Comparison of ENCODE assay signal across 13 cellular contexts in the genomic region with DNA sequence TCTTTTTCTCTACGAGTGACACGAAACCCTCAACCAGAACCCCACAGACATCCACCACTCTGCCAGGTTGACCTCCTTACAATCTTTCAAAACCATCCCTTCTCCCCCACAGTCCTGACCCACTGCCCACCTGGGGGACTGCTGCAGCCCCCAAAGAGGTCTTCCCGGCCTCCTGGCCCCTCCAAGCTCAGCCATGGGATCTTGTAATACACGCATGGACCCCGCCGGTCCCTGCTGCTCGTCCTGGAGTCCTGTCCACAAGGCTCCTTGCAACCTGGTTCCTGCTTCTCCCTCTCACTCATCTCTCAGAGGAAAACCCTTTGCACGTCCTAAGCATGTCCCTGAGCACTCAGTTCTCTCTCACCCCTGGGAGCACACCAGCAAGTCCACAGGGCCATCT.
"Had no signal": no experiment of that assay in that cellular context is flagged by ENCODE, and none has a peak within 500 bp of the region (broad histone marks: within the 10 kb centered on the region; RNA-seq: fewer than 3 reads in every experiment).

No MANE protein-coding gene starts in this region.

- H3K4me3 Mint-ChIP-seq: activated CD4-positive, alpha-beta T cell treated with anti-CD3 and anti-CD28 coated beads for 36 hours; activated CD8-positive, alpha-beta T cell treated with anti-CD3 and anti-CD28 coated beads for 36 hours; neural progenitor cell; stimulated activated memory B cell treated with anti-CD40 and anti-IgM and Interleukin-4, amounts not matched to agents 10 μg/mL and 1 μg/mL and 100 μg/mL, for 72 hours had no signal

- ATAC-seq: activated CD4-positive, alpha-beta T cell treated with anti-CD3 and anti-CD28 coated beads for 36 hours; activated CD8-positive, alpha-beta T cell treated with anti-CD3 and anti-CD28 coated beads for 36 hours; gastroesophageal sphincter; stimulated activated memory B cell treated with anti-CD40 and anti-IgM and Interleukin-4, amounts not matched to agents 10 μg/mL and 1 μg/mL and 100 μg/mL, for 72 hours had no signal

- H3K9me3 Mint-ChIP-seq: activated CD8-positive, alpha-beta T cell treated with anti-CD3 and anti-CD28 coated beads for 36 hours; neural progenitor cell; stimulated activated memory B cell treated with anti-CD40 and anti-IgM and Interleukin-4, amounts not matched to agents 10 μg/mL and 1 μg/mL and 100 μg/mL, for 72 hours had no signal

- H3K4me3 ChIP-seq: gastroesophageal sphincter, neural progenitor cell, pancreas, thyroid gland had no signal

- H3K9me3 ChIP-seq: gastroesophageal sphincter, pancreas, thyroid gland had no signal

- H2AFZ ChIP-seq: neural progenitor cell had no signal

- H3K9ac ChIP-seq: neural progenitor cell had no signal

- H3K27ac Mint-ChIP-seq: activated CD4-positive, alpha-beta T cell treated with anti-CD3 and anti-CD28 coated beads for 36 hours; neural progenitor cell; stimulated activated memory B cell treated with anti-CD40 and anti-IgM and Interleukin-4, amounts not matched to agents 10 μg/mL and 1 μg/mL and 100 μg/mL, for 72 hours had no signal

- H3K4me2 ChIP-seq: neural progenitor cell had no signal

- H3K4me1 Mint-ChIP-seq: neural progenitor cell; stimulated activated memory B cell treated with anti-CD40 and anti-IgM and Interleukin-4, amounts not matched to agents 10 μg/mL and 1 μg/mL and 100 μg/mL, for 72 hours had no signal

- H3K36me3 ChIP-seq: neural progenitor cell had no signal

- H3K27me3 Mint-ChIP-seq: activated CD4-positive, alpha-beta T cell treated with anti-CD3 and anti-CD28 coated beads for 36 hours; activated CD8-positive, alpha-beta T cell treated with anti-CD3 and anti-CD28 coated beads for 36 hours; stimulated activated memory B cell treated with anti-CD40 and anti-IgM and Interleukin-4, amounts not matched to agents 10 μg/mL and 1 μg/mL and 100 μg/mL, for 72 hours had no signal

- H3K27me3 ChIP-seq: gastroesophageal sphincter, neural progenitor cell, pancreas, thyroid gland had no signal

- H3K4me1 ChIP-seq: gastroesophageal sphincter, neural progenitor cell, pancreas, thyroid gland had no signal

- H3K27ac ChIP-seq: gastroesophageal sphincter, neural progenitor cell, pancreas, thyroid gland, WERI-Rb-1 had no signal

- DNase-seq: activated CD4-positive, alpha-beta T cell treated with anti-CD3 and anti-CD28 coated beads for 36 hours; activated CD8-positive, alpha-beta memory T cell treated with anti-CD3 and anti-CD28 coated beads, Interleukin-2, amount 50 U/mL, for 4 hours; activated CD8-positive, alpha-beta T cell treated with anti-CD3 and anti-CD28 coated beads for 36 hours; activated naive CD4-positive, alpha-beta T cell; erythroblast; islet precursor cell; pancreas; thyroid gland; WERI-Rb-1 had no signal

- FAIRE-seq: astrocyte, pancreas had no signal
